10 cellular contexts compared by ENCODE assay signal in the genomic region with DNA sequence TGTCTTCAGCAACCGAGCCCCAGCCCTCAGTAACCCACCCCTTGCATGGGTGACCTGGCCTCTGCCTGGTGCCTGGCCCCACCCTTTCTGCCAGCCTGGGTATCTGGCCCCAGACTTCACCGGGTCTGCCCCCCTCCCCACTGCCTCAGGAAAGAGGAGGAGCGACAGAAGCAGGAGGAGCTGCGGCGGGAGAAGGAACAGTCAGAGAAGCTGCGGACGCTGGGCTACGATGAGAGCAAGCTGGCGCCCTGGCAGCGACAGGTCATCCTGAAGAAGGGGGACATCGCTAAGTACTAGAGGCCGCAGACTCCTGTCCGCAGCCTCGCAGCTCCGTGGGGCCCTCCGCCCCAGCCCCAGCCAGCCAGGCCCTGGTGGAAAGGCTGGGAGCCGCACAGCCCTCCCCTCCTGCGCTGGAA. TPM values are rescaled to one million over a fixed set of nuclear protein-coding genes. Genes with fewer than 3 reads are reported as not detected.
A peak's percentile ranks its signal among the peaks of the same experiment; 100 is the strongest.
DNase-seq lines count a peak whose midpoint lies in the region; ATAC-seq lines count a peak whose summit lies in the region.
"Had no signal": no experiment of that assay in that cellular context is flagged by ENCODE, and none has a peak within 500 bp of the region (broad histone marks: within the 10 kb centered on the region; RNA-seq: fewer than 3 reads in every experiment).

No MANE protein-coding gene starts in this region.

- peak overlapping the region in 4 of 5 donors; percentile 34 to 67 (median 50) for H3K4me3 ChIP-seq in subcutaneous abdominal adipose tissue (ENCODE audit: low read depth in 1 of 5, low read length in 5 of 5)
- H3K4me3 ChIP-seq: A549, GM12878 had no signal

- H3K27me3 ChIP-seq in subcutaneous abdominal adipose tissue (ENCODE audit: control insufficient read depth in 5 of 5, insufficient read depth in 4 of 5, low read length in 5 of 5): peaks cover 0 to 11% (median 10%) of the 10 kb centered on the region in 5 donors

- DNase-seq in activated CD4-positive, CD25-positive, alpha-beta regulatory T cell treated with anti-CD3 and anti-CD28 coated beads, Interleukin-2, amount 50 U/mL, for 72 hours: no peak
- peak; percentile 53 for DNase-seq in activated T-helper 1 cell treated with anti-CD3 and anti-CD28 coated beads, Interleukin-12 subunit alpha, Interleukin-12 subunit beta, Interleukin-2, Interleukin-4 antibody, amounts not matched to agents 30 ng/mL and 10 ng/mL and 1 ng/mL, durations not matched to agents 14 hours and 24 hours and 36 hours (ENCODE audit: low spot score)
- peak; percentile 61 for DNase-seq in left kidney (ENCODE audit: low read depth, low spot score)
- DNase-seq in NK-92 treated with Interleukin-12 subunit alpha and Interleukin-12 subunit beta, amount 100 ng/mL, for 24 hours (lab: John Stamatoyannopoulos, UW): no peak
- DNase-seq in NCI-H1417 (lab: John Stamatoyannopoulos, UW): no peak
- DNase-seq in left lobe of liver (ENCODE audit: low spot score): no peak

- peaks cover 0 to 31% (median 23%) of the 10 kb centered on the region in 5 donors for H3K36me3 ChIP-seq in subcutaneous abdominal adipose tissue (ENCODE audit: control insufficient read depth in 5 of 5, insufficient read depth in 5 of 5, low read length in 5 of 5)

- H3K9me3 Mint-ChIP-seq in activated T-helper 1 cell treated with anti-CD3 and anti-CD28 coated beads, Interleukin-12 subunit alpha, Interleukin-12 subunit beta, Interleukin-2, Interleukin-4 antibody, amounts not matched to agents 30 ng/mL and 10 ng/mL and 1 ng/mL, durations not matched to agents 14 hours and 24 hours and 36 hours: no peaks in the 10 kb centered on the region

- H3K27me3 Mint-ChIP-seq in activated T-helper 1 cell treated with anti-CD3 and anti-CD28 coated beads, Interleukin-12 subunit alpha, Interleukin-12 subunit beta, Interleukin-2, Interleukin-4 antibody, amounts not matched to agents 30 ng/mL and 10 ng/mL and 1 ng/mL, durations not matched to agents 14 hours and 24 hours and 36 hours (ENCODE audit: insufficient read depth): peaks cover 12% of the 10 kb centered on the region

- H3K9ac ChIP-seq in subcutaneous abdominal adipose tissue (ENCODE audit: low read length in 5 of 5): peak overlapping the region in 2 of 5 donors; percentile 25 to 51

- peak overlapping the region; percentile 46 for H3K27ac ChIP-seq in subcutaneous abdominal adipose tissue (ENCODE audit: low read depth, low read length)
- H3K27ac ChIP-seq: A549 had no signal

- intact Hi-C loops in activated T-helper 1 cell treated with anti-CD3 and anti-CD28 coated beads, Interleukin-12 subunit alpha, Interleukin-12 subunit beta, Interleukin-2, Interleukin-4 antibody, amounts not matched to agents 30 ng/mL and 10 ng/mL and 1 ng/mL, durations not matched to agents 14 hours and 24 hours and 36 hours (cut with micrococcal nuclease): loop anchor here (1.0 to 5.0 kb wide), 6 partner anchors 15 to 261 kb away; partner anchors contain the start of genes ACOT7, GPR153 and RPL22

- peak overlapping the region; percentile 75 for H3K4me3 Mint-ChIP-seq in activated T-helper 1 cell treated with anti-CD3 and anti-CD28 coated beads, Interleukin-12 subunit alpha, Interleukin-12 subunit beta, Interleukin-2, Interleukin-4 antibody, amounts not matched to agents 30 ng/mL and 10 ng/mL and 1 ng/mL, durations not matched to agents 14 hours and 24 hours and 36 hours

- peak; percentile 7 to 24 for ATAC-seq in activated CD4-positive, CD25-positive, alpha-beta regulatory T cell treated with anti-CD3 and anti-CD28 coated beads, Interleukin-2, amount 50 U/mL, for 24 hours
- ATAC-seq in left lobe of liver: no peak
- ATAC-seq: A549 had no signal

- H3K36me3 Mint-ChIP-seq in activated T-helper 1 cell treated with anti-CD3 and anti-CD28 coated beads, Interleukin-12 subunit alpha, Interleukin-12 subunit beta, Interleukin-2, Interleukin-4 antibody, amounts not matched to agents 30 ng/mL and 10 ng/mL and 1 ng/mL, durations not matched to agents 14 hours and 24 hours and 36 hours (ENCODE audit: low read depth): peaks cover 37% of the 10 kb centered on the region

- H3K4me1 ChIP-seq in subcutaneous abdominal adipose tissue (ENCODE audit: control insufficient read depth in 5 of 5, insufficient read depth in 5 of 5, low read length in 5 of 5): peaks cover 0 to 36% (median 27%) of the 10 kb centered on the region in 5 donors
- H3K4me1 ChIP-seq: A549 had no signal

- no peaks in the 10 kb centered on the region for H3K9me3 ChIP-seq in subcutaneous abdominal adipose tissue (ENCODE audit: control insufficient read depth in 5 of 5, low read length in 5 of 5)
- H3K9me3 ChIP-seq: A549 had no signal

- peaks cover 45% of the 10 kb centered on the region for H3K4me1 Mint-ChIP-seq in activated T-helper 1 cell treated with anti-CD3 and anti-CD28 coated beads, Interleukin-12 subunit alpha, Interleukin-12 subunit beta, Interleukin-2, Interleukin-4 antibody, amounts not matched to agents 30 ng/mL and 10 ng/mL and 1 ng/mL, durations not matched to agents 14 hours and 24 hours and 36 hours (ENCODE audit: low read depth)

- peak overlapping the region; percentile 84 for H3K27ac Mint-ChIP-seq in activated T-helper 1 cell treated with anti-CD3 and anti-CD28 coated beads, Interleukin-12 subunit alpha, Interleukin-12 subunit beta, Interleukin-2, Interleukin-4 antibody, amounts not matched to agents 30 ng/mL and 10 ng/mL and 1 ng/mL, durations not matched to agents 14 hours and 24 hours and 36 hours

RNA-seq across cellular contexts. Expression of gene TNFRSF25, which starts 6.1 kb away (rescaled TPM):
- total RNA-seq in activated T-helper 1 cell treated with anti-CD3 and anti-CD28 coated beads, Interleukin-12 subunit alpha, Interleukin-12 subunit beta, Interleukin-2, Interleukin-4 antibody, amounts not matched to agents 30 ng/mL and 10 ng/mL and 1 ng/mL, durations not matched to agents 14 hours and 24 hours and 36 hours: 151 and 158 TPM in 2 replicates
- total RNA-seq in left lobe of liver: 2.1 TPM

RNA-seq across cellular contexts. Expression of gene PLEKHG5, which starts 31.6 kb away (rescaled TPM):
- 1.8 and 2.2 TPM in 2 replicates for total RNA-seq in activated T-helper 1 cell treated with anti-CD3 and anti-CD28 coated beads, Interleukin-12 subunit alpha, Interleukin-12 subunit beta, Interleukin-2, Interleukin-4 antibody, amounts not matched to agents 30 ng/mL and 10 ng/mL and 1 ng/mL, durations not matched to agents 14 hours and 24 hours and 36 hours
- 1.1 TPM for total RNA-seq in left lobe of liver

RNA-seq across cellular contexts. Expression of gene ESPN, which starts 35.3 kb away (rescaled TPM):
- total RNA-seq in activated T-helper 1 cell treated with anti-CD3 and anti-CD28 coated beads, Interleukin-12 subunit alpha, Interleukin-12 subunit beta, Interleukin-2, Interleukin-4 antibody, amounts not matched to agents 30 ng/mL and 10 ng/mL and 1 ng/mL, durations not matched to agents 14 hours and 24 hours and 36 hours: 1.2 and 1.8 TPM in 2 replicates
- 172 TPM for total RNA-seq in left lobe of liver

RNA-seq across cellular contexts. Expression of gene HES2, which starts 40.1 kb away (rescaled TPM):
- total RNA-seq in activated T-helper 1 cell treated with anti-CD3 and anti-CD28 coated beads, Interleukin-12 subunit alpha, Interleukin-12 subunit beta, Interleukin-2, Interleukin-4 antibody, amounts not matched to agents 30 ng/mL and 10 ng/mL and 1 ng/mL, durations not matched to agents 14 hours and 24 hours and 36 hours: 0.27 and 0.29 TPM in 2 replicates
- 0.13 TPM for total RNA-seq in left lobe of liver

Comparison
In these comparisons a context has a peak if more than half of its experiments do, and no peak if none do; other contexts are left out.
1. DNase-seq: peak in activated T-helper 1 cell treated with anti-CD3 and anti-CD28 coated beads, Interleukin-12 subunit alpha, Interleukin-12 subunit beta, Interleukin-2, Interleukin-4 antibody, amounts not matched to agents 30 ng/mL and 10 ng/mL and 1 ng/mL, durations not matched to agents 14 hours and 24 hours and 36 hours (single experiment) and left kidney (single experiment); none in activated CD4-positive, CD25-positive, alpha-beta regulatory T cell treated with anti-CD3 and anti-CD28 coated beads, Interleukin-2, amount 50 U/mL, for 72 hours (single experiment), NK-92 treated with Interleukin-12 subunit alpha and Interleukin-12 subunit beta, amount 100 ng/mL, for 24 hours (single experiment), NCI-H1417 (0 of 3) and left lobe of liver (single experiment).
2. RNA of gene TNFRSF25, which starts 6.1 kb away (total RNA-seq): 151 to 158 TPM in activated T-helper 1 cell treated with anti-CD3 and anti-CD28 coated beads, Interleukin-12 subunit alpha, Interleukin-12 subunit beta, Interleukin-2, Interleukin-4 antibody, amounts not matched to agents 30 ng/mL and 10 ng/mL and 1 ng/mL, durations not matched to agents 14 hours and 24 hours and 36 hours; 2.1 TPM in left lobe of liver (single experiment); every median in the first group is over 10 times any median in the second.
3. RNA of gene ESPN, which starts 35.3 kb away (total RNA-seq): 172 TPM in left lobe of liver (single experiment); 1.2 to 1.8 TPM in activated T-helper 1 cell treated with anti-CD3 and anti-CD28 coated beads, Interleukin-12 subunit alpha, Interleukin-12 subunit beta, Interleukin-2, Interleukin-4 antibody, amounts not matched to agents 30 ng/mL and 10 ng/mL and 1 ng/mL, durations not matched to agents 14 hours and 24 hours and 36 hours; every median in the first group is over 10 times any median in the second.